ENCODE assay signal across 8 cellular contexts in genomic region chr1:51515312-51515960, GRCh38. TPM values are rescaled to one million over a fixed set of nuclear protein-coding genes. Genes with fewer than 3 reads are reported as not detected.
DNase-seq lines count a peak whose midpoint lies in the region; ATAC-seq and TF ChIP-seq lines count a peak whose summit lies in the region.

No MANE protein-coding gene starts in this region.

- H3K4me3 ChIP-seq in DND-41 (ENCODE audit: low read depth in 1 of 2, low read length in 2 of 2) = no peak overlapping the region
- H3K4me3 ChIP-seq in rectal smooth muscle tissue (ENCODE audit: low read length) = peak overlapping the region; percentile 20
- H3K4me3 ChIP-seq in WERI-Rb-1 (ENCODE audit: low read depth, low read length) = no peak overlapping the region

- no peaks in the 10 kb centered on the region for H3K27me3 Mint-ChIP-seq in dendritic cell treated with granulocyte-macrophage colony-stimulating factor and Interleukin-4, amounts not matched to agents 40 ng/mL and 50 ng/mL, for 4 days
- no peaks in the 10 kb centered on the region for H3K27me3 Mint-ChIP-seq in activated T-helper 1 cell treated with anti-CD3 and anti-CD28 coated beads, Interleukin-12 subunit alpha, Interleukin-12 subunit beta, Interleukin-2, Interleukin-4 antibody, amounts not matched to agents 30 ng/mL and 10 ng/mL and 1 ng/mL, durations not matched to agents 14 hours and 24 hours and 36 hours (ENCODE audit: insufficient read depth)

- H3K9me3 Mint-ChIP-seq in dendritic cell treated with granulocyte-macrophage colony-stimulating factor and Interleukin-4, amounts not matched to agents 40 ng/mL and 50 ng/mL, for 4 days = no peaks in the 10 kb centered on the region
- no peaks in the 10 kb centered on the region for H3K9me3 Mint-ChIP-seq in activated T-helper 1 cell treated with anti-CD3 and anti-CD28 coated beads, Interleukin-12 subunit alpha, Interleukin-12 subunit beta, Interleukin-2, Interleukin-4 antibody, amounts not matched to agents 30 ng/mL and 10 ng/mL and 1 ng/mL, durations not matched to agents 14 hours and 24 hours and 36 hours

- H2AFZ ChIP-seq in DND-41 (ENCODE audit: low read depth, low read length) = no peak overlapping the region

- H3K27me3 ChIP-seq in DND-41 (ENCODE audit: insufficient read depth, low read length, poor library complexity) (peaks cover 3% of the 10 kb centered on the region), rectal smooth muscle tissue (ENCODE audit: control insufficient read depth, insufficient read depth, low read length) (no peaks in the 10 kb centered on the region), WERI-Rb-1 (ENCODE audit: insufficient read depth, low read depth, severe bottlenecking) (no peaks in the 10 kb centered on the region)

- peak overlapping the region; percentile 21; the same call in 1 of the 2 replicates for H3K4me2 ChIP-seq in DND-41 (ENCODE audit: insufficient read depth, low read length)

- H3K9ac ChIP-seq in DND-41 (ENCODE audit: low read depth, low read length) (no peak overlapping the region), rectal smooth muscle tissue (ENCODE audit: low read length) (no peak overlapping the region)

- H3K27ac ChIP-seq in DND-41 (ENCODE audit: low read length) (no peak overlapping the region), rectal smooth muscle tissue (ENCODE audit: low read depth, low read length) (peak overlapping the region; percentile 52), WERI-Rb-1 (no peak overlapping the region)

- intact Hi-C loops in dendritic cell treated with granulocyte-macrophage colony-stimulating factor and Interleukin-4, amounts not matched to agents 40 ng/mL and 50 ng/mL, for 4 days (cut with micrococcal nuclease) = loop anchor here (5.0 kb wide), 1 partner anchor 43 kb away; no protein-coding TSS in a partner anchor
- intact Hi-C loops in activated T-helper 1 cell treated with anti-CD3 and anti-CD28 coated beads, Interleukin-12 subunit alpha, Interleukin-12 subunit beta, Interleukin-2, Interleukin-4 antibody, amounts not matched to agents 30 ng/mL and 10 ng/mL and 1 ng/mL, durations not matched to agents 14 hours and 24 hours and 36 hours (cut with micrococcal nuclease) = loop anchor here (5.0 to 10.0 kb wide), 3 partner anchors 73 to 541 kb away; partner anchors contain the start of genes CDKN2C and RNF11

- H3K79me2 ChIP-seq in DND-41 (ENCODE audit: insufficient read depth, low read length) = peaks cover 73% of the 10 kb centered on the region

- TF ChIP-seq CTCF in DND-41 (IDR thresholded peaks at IDR 0.05; ENCODE audit: borderline replicate concordance, extremely low read depth, low read length, poor library complexity, severe bottlenecking) (no peak), WERI-Rb-1 (IDR thresholded peaks at IDR 0.05; ENCODE audit: low read depth, low read length) (no peak)

- H3K4me1 Mint-ChIP-seq in dendritic cell treated with granulocyte-macrophage colony-stimulating factor and Interleukin-4, amounts not matched to agents 40 ng/mL and 50 ng/mL, for 4 days (ENCODE audit: low read depth) = peaks cover 30% of the 10 kb centered on the region
- peaks cover 75% of the 10 kb centered on the region for H3K4me1 Mint-ChIP-seq in activated T-helper 1 cell treated with anti-CD3 and anti-CD28 coated beads, Interleukin-12 subunit alpha, Interleukin-12 subunit beta, Interleukin-2, Interleukin-4 antibody, amounts not matched to agents 30 ng/mL and 10 ng/mL and 1 ng/mL, durations not matched to agents 14 hours and 24 hours and 36 hours (ENCODE audit: low read depth)

- H3K27ac Mint-ChIP-seq in dendritic cell treated with granulocyte-macrophage colony-stimulating factor and Interleukin-4, amounts not matched to agents 40 ng/mL and 50 ng/mL, for 4 days = peak overlapping the region; percentile 58
- no peak overlapping the region for H3K27ac Mint-ChIP-seq in activated T-helper 1 cell treated with anti-CD3 and anti-CD28 coated beads, Interleukin-12 subunit alpha, Interleukin-12 subunit beta, Interleukin-2, Interleukin-4 antibody, amounts not matched to agents 30 ng/mL and 10 ng/mL and 1 ng/mL, durations not matched to agents 14 hours and 24 hours and 36 hours

- no peak for DNase-seq in DND-41
- peak; percentile 29 for DNase-seq in NCI-H2029 (lab: John Stamatoyannopoulos, UW)
- no peak for DNase-seq in glomerular visceral epithelial cell (ENCODE audit: extremely low spot score)
- DNase-seq in WERI-Rb-1 = no peak
- DNase-seq in activated T-helper 1 cell treated with anti-CD3 and anti-CD28 coated beads, Interleukin-12 subunit alpha, Interleukin-12 subunit beta, Interleukin-2, Interleukin-4 antibody, amounts not matched to agents 30 ng/mL and 10 ng/mL and 1 ng/mL, durations not matched to agents 14 hours and 24 hours and 36 hours (ENCODE audit: low spot score) = no peak

- peak overlapping the region; percentile 49 for H3K4me3 Mint-ChIP-seq in dendritic cell treated with granulocyte-macrophage colony-stimulating factor and Interleukin-4, amounts not matched to agents 40 ng/mL and 50 ng/mL, for 4 days
- no peak overlapping the region for H3K4me3 Mint-ChIP-seq in activated T-helper 1 cell treated with anti-CD3 and anti-CD28 coated beads, Interleukin-12 subunit alpha, Interleukin-12 subunit beta, Interleukin-2, Interleukin-4 antibody, amounts not matched to agents 30 ng/mL and 10 ng/mL and 1 ng/mL, durations not matched to agents 14 hours and 24 hours and 36 hours

- H3K36me3 ChIP-seq in DND-41 (ENCODE audit: insufficient read depth, low read length) (no peaks in the 10 kb centered on the region), rectal smooth muscle tissue (ENCODE audit: control insufficient read depth, insufficient read depth, low read length) (no peaks in the 10 kb centered on the region), WERI-Rb-1 (no peaks in the 10 kb centered on the region)

- peaks cover 35% of the 10 kb centered on the region for H3K4me1 ChIP-seq in DND-41 (ENCODE audit: insufficient read depth, low read length)
- H3K4me1 ChIP-seq in rectal smooth muscle tissue (ENCODE audit: control insufficient read depth, insufficient read depth, low read length) = peaks cover 16% of the 10 kb centered on the region

- H3K9me3 ChIP-seq in DND-41 (ENCODE audit: insufficient read depth, low read length, severe bottlenecking) (no peaks in the 10 kb centered on the region), WERI-Rb-1 (ENCODE audit: severe bottlenecking) (peaks cover 4% of the 10 kb centered on the region)

- ATAC-seq in DND-41 (ENCODE audit: insufficient read depth, low read depth) (no peak), GM18520 (IDR thresholded peaks at IDR 0.05; ENCODE audit: unreplicated experiment) (no peak)

- H4K20me1 ChIP-seq in DND-41 (ENCODE audit: insufficient read depth, low read length) = peaks cover 3% of the 10 kb centered on the region; the same call in 1 of the 2 replicates

- H3K36me3 Mint-ChIP-seq in dendritic cell treated with granulocyte-macrophage colony-stimulating factor and Interleukin-4, amounts not matched to agents 40 ng/mL and 50 ng/mL, for 4 days (ENCODE audit: low read depth) = peaks cover 16% of the 10 kb centered on the region
- peaks cover 4% of the 10 kb centered on the region for H3K36me3 Mint-ChIP-seq in activated T-helper 1 cell treated with anti-CD3 and anti-CD28 coated beads, Interleukin-12 subunit alpha, Interleukin-12 subunit beta, Interleukin-2, Interleukin-4 antibody, amounts not matched to agents 30 ng/mL and 10 ng/mL and 1 ng/mL, durations not matched to agents 14 hours and 24 hours and 36 hours (ENCODE audit: low read depth)

RNA-seq across cellular contexts. Expression of gene EPS15, which starts 3.6 kb away (rescaled TPM):
- total RNA-seq in activated T-helper 1 cell treated with anti-CD3 and anti-CD28 coated beads, Interleukin-12 subunit alpha, Interleukin-12 subunit beta, Interleukin-2, Interleukin-4 antibody, amounts not matched to agents 30 ng/mL and 10 ng/mL and 1 ng/mL, durations not matched to agents 14 hours and 24 hours and 36 hours = 53.0 and 55.5 TPM in 2 replicates
